In the genomic region with DNA sequence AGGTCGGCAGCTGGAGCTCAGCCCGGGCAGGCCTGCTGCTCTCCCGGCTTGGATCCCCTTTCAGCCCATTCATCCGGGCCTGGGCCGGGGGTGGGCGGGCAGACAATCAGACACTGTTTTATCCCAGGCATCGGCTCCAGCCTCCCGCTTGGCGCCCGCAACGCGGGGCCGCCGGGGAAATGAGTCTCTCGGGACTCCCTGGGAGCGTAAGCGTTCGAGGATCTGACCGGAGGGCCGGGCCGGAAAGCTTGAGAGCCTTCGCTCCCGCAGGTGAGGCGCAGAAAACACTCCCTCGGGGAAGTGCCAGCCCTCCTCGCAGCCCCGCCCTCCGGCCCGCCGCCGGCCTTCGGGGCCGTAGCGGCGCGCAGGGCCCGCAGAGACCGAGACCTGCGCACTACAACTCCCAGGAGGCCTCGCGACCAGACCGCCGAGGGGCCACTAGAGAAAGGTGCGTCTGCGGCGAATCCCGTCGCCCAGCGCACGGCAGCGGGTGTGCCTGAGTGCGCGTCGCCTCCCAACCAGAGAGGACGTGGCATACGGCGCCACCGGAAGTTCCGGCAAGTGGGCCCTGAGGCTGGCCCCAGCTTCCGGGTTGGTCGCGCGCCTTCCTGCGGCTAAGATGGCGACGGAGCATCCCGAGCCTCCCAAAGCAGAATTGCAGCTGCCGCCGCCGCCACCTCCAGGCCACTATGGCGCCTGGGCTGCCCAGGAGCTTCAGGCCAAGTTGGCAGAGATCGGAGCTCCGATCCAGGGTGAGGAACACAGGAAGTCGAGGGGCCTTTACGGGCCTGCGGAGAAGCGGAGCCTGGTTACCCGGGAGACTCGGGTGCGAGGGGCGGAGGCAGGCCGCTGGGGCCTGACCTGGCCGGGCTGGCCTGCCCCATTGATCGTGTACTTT, we compare ENCODE assay signal across 8 cellular contexts. TPM values are rescaled to one million over a fixed set of nuclear protein-coding genes. Genes with fewer than 3 reads are reported as not detected.
DNase-seq lines count a peak whose midpoint lies in the region; ATAC-seq, FAIRE-seq and TF ChIP-seq lines count a peak whose summit lies in the region.

Gene SF3B2 (plus strand): TSS at position 599 of the 898 bp plus-strand sequence. CDS start 21 bp downstream, at position 620.

- DNase-seq in DMS79 treated with DMSO at 0.1 percent for 48 hours (lab: John Stamatoyannopoulos, UW) (peak; percentile 98), RCC 7860 (ENCODE audit: low spot score) (peak; percentile 96), esophagus squamous epithelium (lab: John Stamatoyannopoulos, UW) (peak; percentile 93), naive B cell (peak; percentile 95)
- peak; percentile 96 to 98 for DNase-seq in activated T-cell treated with anti-CD3 and anti-CD28 coated beads, Interleukin-2, amount 50 U/mL, for 72 hours

- peak within 1 kb of the TSS; percentile 86 for H3K27ac ChIP-seq in KOPT-K1 (ENCODE audit: low read depth, low read length, poor library complexity, severe bottlenecking)
- H3K27ac ChIP-seq in esophagus squamous epithelium: peak within 1 kb of the TSS; percentile 87 to 92 (median 92)

- H3K36me3 ChIP-seq in KOPT-K1 (ENCODE audit: insufficient read depth, low read length) (peaks cover 38% of the 10 kb centered on the region), esophagus squamous epithelium (peaks cover 13 to 40% (median 23%) of the 10 kb centered on the region in 3 donors)

- H3K4me3 ChIP-seq in esophagus squamous epithelium: peak within 1 kb of the TSS; percentile 88 to 99 (median 94)

- H3K4me1 Mint-ChIP-seq in activated T-cell treated with anti-CD3 and anti-CD28 coated beads, Interleukin-2, amount 50 U/mL, for 72 hours (ENCODE audit: low read depth): peaks cover 33% of the 10 kb centered on the region
- peaks cover 36 to 38% (median 38%) of the 10 kb centered on the region in 3 donors for H3K4me1 Mint-ChIP-seq in naive B cell
- H3K4me1 Mint-ChIP-seq in stimulated activated memory B cell treated with anti-CD40 and anti-IgM and Interleukin-4, amounts not matched to agents 10 μg/mL and 1 μg/mL and 100 μg/mL, for 72 hours: peaks cover 35% of the 10 kb centered on the region

- FAIRE-seq in RCC 7860 (lab: Jason Lieb, UNC): peak; percentile 24

- TF ChIP-seq POLR2A in esophagus squamous epithelium (IDR thresholded peaks at IDR 0.05): peak in 3 of 4 donors; percentile 16 to 60 (median 27)

- no peaks in the 10 kb centered on the region for H3K9me3 ChIP-seq in KOPT-K1 (ENCODE audit: insufficient read depth, low read length, poor library complexity, severe bottlenecking)
- no peaks in the 10 kb centered on the region for H3K9me3 ChIP-seq in esophagus squamous epithelium

- intact Hi-C loops in esophagus squamous epithelium (cut with DNase I): no loop called here

- ATAC-seq in GM21786 (IDR thresholded peaks at IDR 0.05; ENCODE audit: unreplicated experiment) (peak; percentile 96), naive B cell (ENCODE audit: low read depth in 2 of 2) (peak; percentile 93)
- ATAC-seq in activated T-cell treated with anti-CD3 and anti-CD28 coated beads, Interleukin-2, amount 50 U/mL, for 72 hours (replicated peaks in 1 of 2): peak; percentile 98 to 99
- peak; percentile 99 for ATAC-seq in stimulated activated memory B cell treated with anti-CD40 and anti-IgM and Interleukin-4, amounts not matched to agents 10 μg/mL and 1 μg/mL and 100 μg/mL, for 72 hours

- no peaks in the 10 kb centered on the region for H3K9me3 Mint-ChIP-seq in activated T-cell treated with anti-CD3 and anti-CD28 coated beads, Interleukin-2, amount 50 U/mL, for 72 hours
- peaks cover 0 to 1% (median 0%) of the 10 kb centered on the region in 7 donors for H3K9me3 Mint-ChIP-seq in naive B cell
- H3K9me3 Mint-ChIP-seq in stimulated activated memory B cell treated with anti-CD40 and anti-IgM and Interleukin-4, amounts not matched to agents 10 μg/mL and 1 μg/mL and 100 μg/mL, for 72 hours: no peaks in the 10 kb centered on the region

- WGBS in esophagus squamous epithelium, 2 donors: 0 to 2% methylated on average over 6 to 10 of the region's 84 CpGs

- H3K4me3 Mint-ChIP-seq in activated T-cell treated with anti-CD3 and anti-CD28 coated beads, Interleukin-2, amount 50 U/mL, for 72 hours: peak within 1 kb of the TSS; percentile 98 to 100
- H3K4me3 Mint-ChIP-seq in naive B cell: peak within 1 kb of the TSS; percentile 92 to 100 (median 99)
- H3K4me3 Mint-ChIP-seq in stimulated activated memory B cell treated with anti-CD40 and anti-IgM and Interleukin-4, amounts not matched to agents 10 μg/mL and 1 μg/mL and 100 μg/mL, for 72 hours: peak within 1 kb of the TSS; percentile 99

- H3K4me1 ChIP-seq in esophagus squamous epithelium: peaks cover 15 to 53% (median 18%) of the 10 kb centered on the region in 3 donors

- H3K27me3 Mint-ChIP-seq in activated T-cell treated with anti-CD3 and anti-CD28 coated beads, Interleukin-2, amount 50 U/mL, for 72 hours (ENCODE audit: low read depth): peaks cover 17% of the 10 kb centered on the region
- H3K27me3 Mint-ChIP-seq in naive B cell: peaks cover 0 to 19% (median 8%) of the 10 kb centered on the region in 3 donors
- H3K27me3 Mint-ChIP-seq in stimulated activated memory B cell treated with anti-CD40 and anti-IgM and Interleukin-4, amounts not matched to agents 10 μg/mL and 1 μg/mL and 100 μg/mL, for 72 hours: peaks cover 18% of the 10 kb centered on the region

- peak in 1 of 6 experiments; percentile 37 for TF ChIP-seq CTCF in esophagus squamous epithelium (IDR thresholded peaks at IDR 0.05)

- peaks cover 0 to 26% (median 3%) of the 10 kb centered on the region in 4 donors for H3K27me3 ChIP-seq in esophagus squamous epithelium

- H3K36me3 Mint-ChIP-seq in activated T-cell treated with anti-CD3 and anti-CD28 coated beads, Interleukin-2, amount 50 U/mL, for 72 hours (ENCODE audit: insufficient read depth in 2 of 2): peaks cover 16 to 31% of the 10 kb centered on the region in 2 donors
- peaks cover 1 to 9% of the 10 kb centered on the region in 2 donors for H3K36me3 Mint-ChIP-seq in naive B cell
- peaks cover 32% of the 10 kb centered on the region for H3K36me3 Mint-ChIP-seq in stimulated activated memory B cell treated with anti-CD40 and anti-IgM and Interleukin-4, amounts not matched to agents 10 μg/mL and 1 μg/mL and 100 μg/mL, for 72 hours

- peak within 1 kb of the TSS; percentile 100 for H3K27ac Mint-ChIP-seq in activated T-cell treated with anti-CD3 and anti-CD28 coated beads, Interleukin-2, amount 50 U/mL, for 72 hours
- H3K27ac Mint-ChIP-seq in naive B cell: peak within 1 kb of the TSS; percentile 95 to 99 (median 97)
- peak within 1 kb of the TSS; percentile 94 for H3K27ac Mint-ChIP-seq in stimulated activated memory B cell treated with anti-CD40 and anti-IgM and Interleukin-4, amounts not matched to agents 10 μg/mL and 1 μg/mL and 100 μg/mL, for 72 hours

RNA-seq across cellular contexts. Expression of gene SF3B2, which starts in this region (rescaled TPM):
- 100 to 1,000 TPM; 222 to 223 TPM for total RNA-seq in activated T-cell treated with anti-CD3 and anti-CD28 coated beads, Interleukin-2, amount 50 U/mL, for 72 hours
- 100 to 1,000 TPM in 1 of 4 donors, 10 to 100 TPM in 3; 87.8 to 112 (median 93.5) TPM for total RNA-seq in esophagus squamous epithelium
- 100 to 1,000 TPM in 1 of 6 donors, 10 to 100 TPM in 5; 68.8 to 106 (median 85.2) TPM for polyA plus RNA-seq in naive B cell (ENCODE audit: low read depth in 6 of 6)

Comparison
In these comparisons a context has a peak if more than half of its experiments do, and no peak if none do; other contexts are left out.
1. Peak in every context shown above with its lines: DNase-seq, ATAC-seq, H3K4me3 ChIP-seq and H3K27ac ChIP-seq.